Comparison of ENCODE assay signal across 8 cellular contexts in genomic region chr10:93680414-93681047, GRCh38. TPM values are rescaled to one million over a fixed set of nuclear protein-coding genes. Genes with fewer than 3 reads are reported as not detected.
DNase-seq lines count a peak whose midpoint lies in the region; FAIRE-seq and TF ChIP-seq lines count a peak whose summit lies in the region.

No MANE protein-coding gene starts in this region.

- FAIRE-seq in HTR-8/SVneo (lab: Jason Lieb, UNC) (no peak), RCC 7860 (lab: Jason Lieb, UNC) (peak; percentile 51)

- no peak overlapping the region for H3K27ac ChIP-seq in fibroblast of lung (ENCODE audit: insufficient read depth, low read length)
- H3K27ac ChIP-seq in smooth muscle cell (ENCODE audit: low read depth) = no peak overlapping the region

- H3K4me2 ChIP-seq in fibroblast of lung (ENCODE audit: extremely low read depth, insufficient read depth, low read length) (no peak overlapping the region), smooth muscle cell (no peak overlapping the region)

- H3K9ac ChIP-seq in fibroblast of lung (ENCODE audit: insufficient read depth, low read length) = no peak overlapping the region
- H3K9ac ChIP-seq in smooth muscle cell (ENCODE audit: low read depth) = no peak overlapping the region

- POLR2A ChIA-PET in BJ (lab: Charles Lee) = no interaction called here

- no peak overlapping the region for H2AFZ ChIP-seq in fibroblast of lung (ENCODE audit: low read length)
- no peak overlapping the region for H2AFZ ChIP-seq in smooth muscle cell (ENCODE audit: low read depth)

- peaks cover 2% of the 10 kb centered on the region for H3K36me3 ChIP-seq in BJ (ENCODE audit: control insufficient read depth, insufficient read depth, low read length)
- no peaks in the 10 kb centered on the region for H3K36me3 ChIP-seq in fibroblast of lung (ENCODE audit: control insufficient read depth, insufficient read depth, low read length)
- H3K36me3 ChIP-seq in smooth muscle cell (ENCODE audit: low read depth) = peaks cover 4% of the 10 kb centered on the region

- H3F3A ChIP-seq in smooth muscle cell (ENCODE audit: low read depth) = no peaks in the 10 kb centered on the region

- no peak overlapping the region for H3K4me3 ChIP-seq in BJ (ENCODE audit: low read depth, low read length)
- H3K4me3 ChIP-seq in fibroblast of lung (replicated peaks in 1 of 4; ENCODE audit: control extremely low read depth in 1 of 4, insufficient read depth in 1 of 4, low read depth in 3 of 4, low read length in 4 of 4) = no peak overlapping the region
- H3K4me3 ChIP-seq in smooth muscle cell = no peak overlapping the region

- H3K9me3 ChIP-seq in fibroblast of lung (ENCODE audit: control insufficient read depth, insufficient read depth, low read depth, low read length) (no peaks in the 10 kb centered on the region), smooth muscle cell (replicated peaks; ENCODE audit: low read depth) (no peaks in the 10 kb centered on the region)

- H3K27me3 ChIP-seq in BJ (ENCODE audit: control insufficient read depth, insufficient read depth, low read length) (no peaks in the 10 kb centered on the region), fibroblast of lung (ENCODE audit: control insufficient read depth, insufficient read depth, low read length) (no peaks in the 10 kb centered on the region), smooth muscle cell (ENCODE audit: low read depth) (no peaks in the 10 kb centered on the region)

- 92% methylated on average over 4 of the region's 4 CpGs for WGBS in smooth muscle cell (ENCODE audit: low lambda C conversion rate)

- CTCF ChIA-PET in BJ (lab: Yijun Ruan, JAX) = interaction anchor here (0.8 to 1.6 kb wide), 7 partner anchors 14 to 169 kb away, joined by 3 to 24 read pairs (median 4); no protein-coding TSS in a partner anchor

- TF ChIP-seq CTCF in BJ (IDR thresholded peaks at IDR 0.05; ENCODE audit: insufficient read depth, low read depth, low read length) (peak; percentile 40), fibroblast of lung (conservative IDR thresholded peaks at IDR 0.05 in 1 of 2, IDR thresholded peaks at IDR 0.05 in 1 of 2; ENCODE audit: low read depth in 1 of 2, low read length in 2 of 2) (peak; percentile 27 to 38), smooth muscle cell (IDR thresholded peaks at IDR 0.05; ENCODE audit: borderline replicate concordance, insufficient read depth, poor library complexity, severe bottlenecking) (peak; percentile 41)

- DNase-seq in BJ (ENCODE audit: low read depth) = no peak
- DNase-seq in HTR-8/SVneo (ENCODE audit: insufficient read length, low spot score) = peak; percentile 28
- peak; percentile 34 for DNase-seq in RCC 7860 (ENCODE audit: low spot score)
- DNase-seq in fibroblast of lung (ENCODE audit: low read depth in 2 of 2) = peak; percentile 20 to 59
- DNase-seq in smooth muscle cell (lab: John Stamatoyannopoulos, UW; ENCODE audit: unreplicated experiment) = no peak
- DNase-seq in T-helper 9 cell = no peak
- DNase-seq in nucleus accumbens (lab: John Stamatoyannopoulos, UW) = no peak
- no peak for DNase-seq in activated gamma-delta T cell treated with Interleukin-2 at 50 U/mL for 16 hours

- no peaks in the 10 kb centered on the region for H3K79me2 ChIP-seq in fibroblast of lung (ENCODE audit: control insufficient read depth, insufficient read depth, low read length)
- H3K79me2 ChIP-seq in smooth muscle cell (ENCODE audit: low read depth) = no peaks in the 10 kb centered on the region

- no peaks in the 10 kb centered on the region for H4K20me1 ChIP-seq in fibroblast of lung (ENCODE audit: control insufficient read depth, extremely low read depth, insufficient read depth, low read length)
- H4K20me1 ChIP-seq in smooth muscle cell (ENCODE audit: low read depth) = no peaks in the 10 kb centered on the region

- H3K4me1 ChIP-seq in fibroblast of lung (ENCODE audit: control insufficient read depth, extremely low read depth, insufficient read depth, low read length) (no peaks in the 10 kb centered on the region), smooth muscle cell (ENCODE audit: low read depth) (no peaks in the 10 kb centered on the region)

RNA-seq across cellular contexts. Expression of gene FRA10AC1, which starts 21.9 kb away (rescaled TPM):
- polyA plus RNA-seq in BJ (2011; rRNA removed) (2.1 and 5.1 TPM in 2 replicates), fibroblast of lung (6.3 and 7.1 TPM in 2 replicates), smooth muscle cell (11.2 and 14.4 TPM in 2 replicates)
- 2.6 and 3.1 TPM in 2 replicates for polyA minus RNA-seq in BJ (2011; rRNA and poly(A)+ RNA removed)
- total RNA-seq in fibroblast of lung (6.9 and 9.4 TPM in 2 replicates), smooth muscle cell (12.3 and 12.5 TPM in 2 replicates)
- 7.8 and 8.1 TPM in 2 replicates for polyA plus RNA-seq in fibroblast of lung (2012)
- 0.08 and 0.15 TPM in 2 replicates for polyA minus RNA-seq in fibroblast of lung (ENCODE audit: low replicate concordance)

Comparison
In these comparisons a context has a peak if more than half of its experiments do, and no peak if none do; other contexts are left out.
1. DNase-seq: peak in HTR-8/SVneo (single experiment), RCC 7860 (single experiment) and fibroblast of lung (2 of 2); none in BJ (single experiment), smooth muscle cell (single experiment), T-helper 9 cell (single experiment), nucleus accumbens (0 of 56) and activated gamma-delta T cell treated with Interleukin-2 at 50 U/mL for 16 hours (single experiment).
2. Peak in every context shown above with its lines, with median percentiles within 50 percentile points of each other: CTCF ChIP-seq.